Comparison of ENCODE assay signal across 29 cellular contexts in the genomic region with DNA sequence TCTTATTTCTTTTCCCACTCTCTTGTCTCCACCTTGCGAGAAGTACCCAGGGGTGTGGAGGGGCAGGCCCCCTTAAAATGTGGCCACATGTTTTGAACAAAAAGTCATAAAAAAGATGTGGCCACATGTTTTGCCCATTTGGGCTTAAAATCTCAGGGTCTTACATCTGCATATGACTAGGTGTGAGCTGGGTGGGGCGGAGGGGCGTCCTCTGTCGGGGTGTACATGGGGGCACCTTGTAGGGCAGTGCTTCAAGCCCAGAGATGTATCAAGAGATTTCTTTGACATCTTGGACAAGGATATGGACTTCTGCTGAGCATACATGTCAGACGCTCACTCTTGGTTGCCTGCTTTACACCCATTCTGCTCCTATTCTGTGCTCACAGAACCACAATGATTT. TPM values are rescaled to one million over a fixed set of nuclear protein-coding genes. Genes with fewer than 3 reads are reported as not detected.
"Had no signal": no experiment of that assay in that cellular context is flagged by ENCODE, and none has a peak within 500 bp of the region (broad histone marks: within the 10 kb centered on the region; RNA-seq: fewer than 3 reads in every experiment).

No MANE protein-coding gene starts in this region.

- H3K9me3 ChIP-seq: adrenal gland, body of pancreas, gastroesophageal sphincter, spleen, thoracic aorta had no signal

- ATAC-seq: activated CD4-positive, CD25-positive, alpha-beta regulatory T cell treated with anti-CD3 and anti-CD28 coated beads, Interleukin-2, amount 50 U/mL, for 24 hours; body of pancreas; effector memory CD8-positive, alpha-beta T cell; gastroesophageal sphincter; left colon; naive thymus-derived CD8-positive, alpha-beta T cell; right cardiac atrium; T-helper 17 cell had no signal

- H3K36me3 ChIP-seq: adrenal gland, gastroesophageal sphincter, spleen, thoracic aorta, WERI-Rb-1 had no signal

- H3K27ac ChIP-seq: body of pancreas, coronary artery, gastroesophageal sphincter, spleen, thoracic aorta had no signal

- H3K4me3 ChIP-seq: adrenal gland, body of pancreas, coronary artery, gastroesophageal sphincter, spleen, thoracic aorta had no signal

- H3K4me1 ChIP-seq: adrenal gland, body of pancreas, gastroesophageal sphincter had no signal

- DNase-seq: activated CD4-positive, alpha-beta T cell treated with anti-CD3 and anti-CD28 coated beads for 48 hours; activated CD4-positive, alpha-beta T cell treated with anti-CD3 and anti-CD28 coated beads, Interleukin-2, amount 50 U/mL, for 48 hours; activated CD8-positive, alpha-beta memory T cell treated with anti-CD3 and anti-CD28 coated beads for 24 hours; activated effector memory CD4-positive, alpha-beta T cell treated with anti-CD3 and anti-CD28 coated beads, Interleukin-2, amount 50 U/mL, for 16 hours; activated naive CD4-positive, alpha-beta T cell treated with anti-CD3 and anti-CD28 coated beads for 36 hours; activated naive CD8-positive, alpha-beta T cell treated with anti-CD3 and anti-CD28 coated beads for 36 hours; adrenal gland; aorta; body of pancreas; cerebellar nuclear complex; effector memory CD8-positive, alpha-beta T cell; hypothalamus; immature natural killer cell; kidney; left colon; mammary epithelial cell; occipital lobe; right cardiac atrium; spleen; stimulated activated naive CD4-positive, alpha-beta T cell treated with Interleukin-2 at 50 U/mL for 16 hours; T-helper 17 cell; T1000; trophoblast cell; WERI-Rb-1 had no signal

- H3K27me3 ChIP-seq: adrenal gland, body of pancreas, gastroesophageal sphincter, spleen had no signal

RNA-seq across cellular contexts. Expression of a gene that starts 13.0 kb away (rescaled TPM):
- total RNA-seq: activated naive CD8-positive, alpha-beta T cell treated with anti-CD3 and anti-CD28 coated beads for 36 hours; body of pancreas; naive thymus-derived CD8-positive, alpha-beta T cell; T-helper 17 cell had no signal
